ENCODE assay signal across 16 cellular contexts in genomic region chr15:94400521-94401290, GRCh38.
DNase-seq lines count a peak whose midpoint lies in the region; ATAC-seq, FAIRE-seq and TF ChIP-seq lines count a peak whose summit lies in the region.
"Had no signal": no experiment of that assay in that cellular context is flagged by ENCODE, and none has a peak within 500 bp of the region (broad histone marks: within the 10 kb centered on the region; RNA-seq: fewer than 3 reads in every experiment).

No MANE protein-coding gene starts in this region.

- no peaks in the 10 kb centered on the region for H3K9me3 Mint-ChIP-seq in CD14-positive monocyte

- peaks cover 44 to 71% of the 10 kb centered on the region in 2 donors for H3K36me3 Mint-ChIP-seq in CD14-positive monocyte

- H3K4me3 Mint-ChIP-seq in CD14-positive monocyte, result no peak overlapping the region

- DNase-seq in NCI-H526 treated with DMSO at 0.1 percent for 48 hours (lab: John Stamatoyannopoulos, UW) (peak; percentile 12), lung microvascular endothelial cell (ENCODE audit: low read depth in 2 of 2) (peak; percentile 36 to 54), sciatic nerve (ENCODE audit: low spot score) (no peak), HTR-8/SVneo (ENCODE audit: insufficient read length, low spot score) (no peak), NCI-H524 (lab: John Stamatoyannopoulos, UW) (no peak), CD14-positive monocyte (ENCODE audit: low spot score) (no peak)
- DNase-seq: GF-D8, NCI-H1048, NCI-H1436 treated with DMSO at 0.1 percent for 48 hours, NCI-H2029 treated with DMSO at 0.1 percent for 48 hours, NCI-H2171 treated with DMSO at 0.1 percent for 48 hours, Peyer's patch had no signal

- H3K4me1 Mint-ChIP-seq in CD14-positive monocyte, result no peaks in the 10 kb centered on the region

- peak overlapping the region in 2 of 7 donors; percentile 40 to 47 for H3K27ac Mint-ChIP-seq in CD14-positive monocyte

- intact Hi-C loops in sciatic nerve (cut with DNase I), result no loop called here
- intact Hi-C loops in CD14-positive monocyte (cut with micrococcal nuclease), result no loop called here

- no peaks in the 10 kb centered on the region for H3K27me3 Mint-ChIP-seq in CD14-positive monocyte (ENCODE audit: low read depth in 3 of 3)

- peak; percentile 89 for ATAC-seq in sciatic nerve
- ATAC-seq in GM21528 (IDR thresholded peaks at IDR 0.05; ENCODE audit: low FRiP score, unreplicated experiment), result no peak
- ATAC-seq: Right ventricle myocardium inferior had no signal

- peak; percentile 87 for FAIRE-seq in endometrium (lab: Jason Lieb, UNC)
- FAIRE-seq in HTR-8/SVneo (lab: Jason Lieb, UNC), result no peak
- FAIRE-seq: GM12891 had no signal

- TF ChIP-seq CTCF in CD14-positive monocyte (IDR thresholded peaks at IDR 0.05), result no peak

Comparison
In these comparisons a context has a peak if more than half of its experiments do, and no peak if none do; other contexts are left out.
1. DNase-seq: peak in NCI-H526 treated with DMSO at 0.1 percent for 48 hours (single experiment) and lung microvascular endothelial cell (2 of 2); none in sciatic nerve (single experiment), HTR-8/SVneo (single experiment), NCI-H524 (0 of 2) and CD14-positive monocyte (single experiment).